In genomic region chr6:21773199-21773974, GRCh38 we compare ENCODE assay signal across 1 cellular context.
TF ChIP-seq lines count a peak whose summit lies in the region.

No MANE protein-coding gene starts in this region.

TF ChIP-seq in H1, 55 proteins besides CTCF, POLR2A, EP300 and RAD21 (continued from another document):
- no peak for TF ChIP-seq CHD7 (IDR thresholded peaks at IDR 0.05; ENCODE audit: insufficient replicate concordance, low read length)
- TF ChIP-seq RXRA (IDR thresholded peaks at IDR 0.05; ENCODE audit: insufficient read depth, low read depth, low read length) = no peak
- TF ChIP-seq GTF2F1 (IDR thresholded peaks at IDR 0.05; ENCODE audit: borderline replicate concordance, low read depth, low read length) = no peak
- no peak for TF ChIP-seq TCF12 (IDR thresholded peaks at IDR 0.05; ENCODE audit: low read depth, low read length)
